ENCODE assay signal across 16 cellular contexts in the genomic region with DNA sequence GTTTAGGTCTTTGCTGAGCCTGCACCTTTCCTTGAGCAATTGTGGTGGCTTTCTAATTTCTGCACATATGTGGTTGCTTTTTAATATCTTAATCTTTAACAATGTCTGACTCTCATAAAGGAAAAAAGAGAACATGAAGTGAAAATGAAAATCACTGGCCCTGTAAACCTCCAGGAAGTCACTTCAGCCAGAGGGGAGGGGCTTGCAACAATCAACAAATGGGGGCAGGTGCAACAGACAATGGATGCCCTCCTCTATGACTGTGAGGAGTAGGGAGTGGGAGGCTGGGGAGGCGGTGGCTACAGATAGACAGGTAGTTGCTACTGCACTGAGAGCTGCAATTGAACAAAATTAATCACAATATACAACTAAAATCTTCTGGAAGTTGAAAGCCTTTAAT.
A peak's percentile ranks its signal among the peaks of the same experiment; 100 is the strongest.
DNase-seq lines count a peak whose midpoint lies in the region; ATAC-seq lines count a peak whose summit lies in the region.
"Had no signal": no experiment of that assay in that cellular context is flagged by ENCODE, and none has a peak within 500 bp of the region (broad histone marks: within the 10 kb centered on the region; RNA-seq: fewer than 3 reads in every experiment).

No MANE protein-coding gene starts in this region.

- H3K4me1 Mint-ChIP-seq in activated naive CD8-positive, alpha-beta T cell treated with anti-CD3 and anti-CD28 coated beads, Interleukin-2, amount 50 U/mL, for 24 hours = no peaks in the 10 kb centered on the region

- H3K36me3 Mint-ChIP-seq in activated naive CD8-positive, alpha-beta T cell treated with anti-CD3 and anti-CD28 coated beads, Interleukin-2, amount 50 U/mL, for 24 hours (ENCODE audit: low read depth) = no peaks in the 10 kb centered on the region

- H3K27ac Mint-ChIP-seq in activated naive CD8-positive, alpha-beta T cell treated with anti-CD3 and anti-CD28 coated beads, Interleukin-2, amount 50 U/mL, for 24 hours = no peak overlapping the region
- H3K27ac Mint-ChIP-seq: activated T-cell treated with anti-CD3 and anti-CD28 coated beads, Interleukin-2, amount 50 U/mL, for 72 hours had no signal

- peak; percentile 77 for ATAC-seq in GM19025 (IDR thresholded peaks at IDR 0.05; ENCODE audit: low read depth, unreplicated experiment)
- ATAC-seq in GM21737 (IDR thresholded peaks at IDR 0.05; ENCODE audit: unreplicated experiment) = peak; percentile 92
- ATAC-seq in HG03196 (IDR thresholded peaks at IDR 0.05; ENCODE audit: unreplicated experiment) = peak; percentile 85
- ATAC-seq in activated naive CD8-positive, alpha-beta T cell treated with anti-CD3 and anti-CD28 coated beads, Interleukin-2, amount 50 U/mL, for 24 hours = no peak
- ATAC-seq: activated T-cell treated with anti-CD3 and anti-CD28 coated beads, Interleukin-2, amount 50 U/mL, for 72 hours; HCT116; pancreas had no signal

- DNase-seq in kidney tubule cell (ENCODE audit: low spot score) (peak; percentile 13), NCI-H146 (lab: John Stamatoyannopoulos, UW) (no peak), OCI-M2 (lab: John Stamatoyannopoulos, UW; ENCODE audit: unreplicated experiment) (no peak)
- DNase-seq in stimulated activated CD4-positive, alpha-beta T cell treated with anti-CD3 and anti-CD28 coated beads, Interleukin-12 subunit alpha, Interleukin-12 subunit beta, amount 100 ng/mL, for 4 hours = no peak
- no peak for DNase-seq in activated naive CD8-positive, alpha-beta T cell treated with anti-CD3 and anti-CD28 coated beads, Interleukin-2, amount 50 U/mL, for 24 hours
- DNase-seq: activated T-cell treated with anti-CD3 and anti-CD28 coated beads, Interleukin-2, amount 50 U/mL, for 72 hours; DMS79 treated with DMSO at 0.1 percent for 48 hours; foreskin melanocyte; NCI-H1092; pancreas; T1000; thyroid gland had no signal

- H3K27me3 Mint-ChIP-seq in activated naive CD8-positive, alpha-beta T cell treated with anti-CD3 and anti-CD28 coated beads, Interleukin-2, amount 50 U/mL, for 24 hours = no peaks in the 10 kb centered on the region

- no peaks in the 10 kb centered on the region for H3K9me3 Mint-ChIP-seq in activated naive CD8-positive, alpha-beta T cell treated with anti-CD3 and anti-CD28 coated beads, Interleukin-2, amount 50 U/mL, for 24 hours
- H3K9me3 Mint-ChIP-seq: activated T-cell treated with anti-CD3 and anti-CD28 coated beads, Interleukin-2, amount 50 U/mL, for 72 hours had no signal

- H3K4me3 Mint-ChIP-seq in activated naive CD8-positive, alpha-beta T cell treated with anti-CD3 and anti-CD28 coated beads, Interleukin-2, amount 50 U/mL, for 24 hours = no peak overlapping the region
- H3K4me3 Mint-ChIP-seq: activated T-cell treated with anti-CD3 and anti-CD28 coated beads, Interleukin-2, amount 50 U/mL, for 72 hours had no signal
